8 cellular contexts compared by ENCODE assay signal in the genomic region with DNA sequence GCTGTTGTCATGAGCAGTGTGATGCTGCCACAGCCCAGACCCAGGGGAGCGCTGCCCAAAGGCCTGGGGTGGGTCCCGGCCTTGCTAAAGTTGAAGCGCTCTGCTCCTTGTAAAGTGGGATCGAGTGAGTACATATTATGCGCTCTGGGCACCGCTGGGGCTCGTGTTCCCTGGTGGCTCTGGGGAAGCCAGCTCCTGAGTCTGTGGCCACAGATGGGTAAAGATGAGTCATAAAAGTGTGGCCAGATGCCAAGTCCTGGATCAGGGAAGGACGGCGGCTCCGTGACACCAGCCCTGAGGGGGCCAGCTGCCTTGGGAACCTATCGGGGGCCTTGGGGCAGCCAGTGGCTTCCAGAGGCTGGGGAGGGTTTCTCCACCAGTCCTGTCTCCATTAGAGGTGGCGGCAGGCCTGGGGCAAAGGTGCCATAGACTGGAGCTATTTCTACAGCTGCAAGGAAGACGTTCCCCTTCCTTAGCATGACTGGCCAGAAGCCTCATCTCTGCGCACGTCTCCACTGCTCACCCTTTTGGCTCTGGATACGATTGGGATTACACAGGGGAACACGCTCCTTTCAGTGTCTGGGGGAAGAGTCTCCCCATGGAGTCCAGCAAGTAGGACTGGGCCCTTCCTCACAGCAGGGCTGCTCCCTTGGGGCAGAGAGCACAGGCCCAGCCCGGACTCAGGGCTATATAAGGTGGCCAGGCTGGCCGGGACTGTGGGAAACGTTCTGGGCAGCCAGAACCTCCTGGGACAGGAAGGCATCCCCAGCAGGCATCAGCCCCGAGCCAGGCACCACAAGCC. TPM values are rescaled to one million over a fixed set of nuclear protein-coding genes. Genes with fewer than 3 reads are reported as not detected.
A peak's percentile ranks its signal among the peaks of the same experiment; 100 is the strongest.
DNase-seq lines count a peak whose midpoint lies in the region; ATAC-seq and TF ChIP-seq lines count a peak whose summit lies in the region.

No MANE protein-coding gene starts in this region.

- H3K4me3 ChIP-seq in AG10803 (ENCODE audit: low read length) = no peak overlapping the region
- H3K4me3 ChIP-seq in liver (ENCODE audit: low read depth in 1 of 3, low read length in 3 of 3) = peak overlapping the region; percentile 41 to 67 (median 43)

- intact Hi-C loops in MCF 10A (cut with micrococcal nuclease) = loop anchor here (1.0 kb wide), 1 partner anchor 66 kb away; no protein-coding TSS in a partner anchor
- intact Hi-C loops in activated T-helper 1 cell treated with anti-CD3 and anti-CD28 coated beads, Interleukin-12 subunit alpha, Interleukin-12 subunit beta, Interleukin-2, Interleukin-4 antibody, amounts not matched to agents 30 ng/mL and 10 ng/mL and 1 ng/mL, durations not matched to agents 14 hours and 24 hours and 36 hours (cut with micrococcal nuclease) = no loop called here

- peaks cover 6% of the 10 kb centered on the region for H3K4me1 Mint-ChIP-seq in MCF 10A (ENCODE audit: insufficient read depth, unreplicated experiment)
- no peaks in the 10 kb centered on the region for H3K4me1 Mint-ChIP-seq in activated T-helper 1 cell treated with anti-CD3 and anti-CD28 coated beads, Interleukin-12 subunit alpha, Interleukin-12 subunit beta, Interleukin-2, Interleukin-4 antibody, amounts not matched to agents 30 ng/mL and 10 ng/mL and 1 ng/mL, durations not matched to agents 14 hours and 24 hours and 36 hours (ENCODE audit: low read depth)

- WGBS in liver = 29% methylated on average over 21 of the region's 21 CpGs

- no peaks in the 10 kb centered on the region for H3K36me3 Mint-ChIP-seq in MCF 10A (ENCODE audit: insufficient read depth, unreplicated experiment)
- H3K36me3 Mint-ChIP-seq in activated T-helper 1 cell treated with anti-CD3 and anti-CD28 coated beads, Interleukin-12 subunit alpha, Interleukin-12 subunit beta, Interleukin-2, Interleukin-4 antibody, amounts not matched to agents 30 ng/mL and 10 ng/mL and 1 ng/mL, durations not matched to agents 14 hours and 24 hours and 36 hours (ENCODE audit: low read depth) = no peaks in the 10 kb centered on the region

- peak in 1 of 2 donors; percentile 15 for TF ChIP-seq RAD21 in liver (IDR thresholded peaks at IDR 0.05)

- H3K27me3 ChIP-seq in liver (ENCODE audit: control insufficient read depth in 4 of 4, insufficient read depth in 4 of 4, low read length in 3 of 4) = no peaks in the 10 kb centered on the region

- H3K9me3 Mint-ChIP-seq in MCF 10A (ENCODE audit: unreplicated experiment) = no peaks in the 10 kb centered on the region
- no peaks in the 10 kb centered on the region for H3K9me3 Mint-ChIP-seq in activated T-helper 1 cell treated with anti-CD3 and anti-CD28 coated beads, Interleukin-12 subunit alpha, Interleukin-12 subunit beta, Interleukin-2, Interleukin-4 antibody, amounts not matched to agents 30 ng/mL and 10 ng/mL and 1 ng/mL, durations not matched to agents 14 hours and 24 hours and 36 hours

- CTCF ChIA-PET in MCF 10A (lab: Yijun Ruan, JAX) = interaction anchor here (0.6 to 1.2 kb wide), 2 partner anchors 11 to 78 kb away, joined by 3 to 5 read pairs; no protein-coding TSS in a partner anchor

- H3K27ac ChIP-seq in liver (ENCODE audit: low read depth in 1 of 2, low read length in 2 of 2) = peak overlapping the region; percentile 96 to 99

- DNase-seq in AG10803 (ENCODE audit: low read depth) (peak; percentile 74), M059J (ENCODE audit: low read depth) (peak; percentile 89), MCF 10A (ENCODE audit: unreplicated experiment) (peak; percentile 93), NOMO-1 treated with DMSO at 0.1 percent for 48 hours (lab: John Stamatoyannopoulos, UW; ENCODE audit: unreplicated experiment) (no peak)
- no peak for DNase-seq in activated T-helper 1 cell treated with anti-CD3 and anti-CD28 coated beads, Interleukin-12 subunit alpha, Interleukin-12 subunit beta, Interleukin-2, Interleukin-4 antibody, amounts not matched to agents 30 ng/mL and 10 ng/mL and 1 ng/mL, durations not matched to agents 14 hours and 24 hours and 36 hours (ENCODE audit: low spot score)
- no peak for DNase-seq in activated CD4-positive, alpha-beta T cell treated with anti-CD3 and anti-CD28 coated beads, Interleukin-2, amount 50 U/mL, for 4 hours

- POLR2A ChIA-PET in MCF 10A (lab: Yijun Ruan, JAX) = interaction anchor here (0.7 to 1.0 kb wide), 3 partner anchors 9 to 861 kb away, joined by 3 to 4 read pairs (median 4); no protein-coding TSS in a partner anchor

- H3K9me3 ChIP-seq in liver (ENCODE audit: control insufficient read depth in 4 of 4, low read length in 3 of 4) = no peaks in the 10 kb centered on the region

- ATAC-seq in HG02642 (IDR thresholded peaks at IDR 0.05; ENCODE audit: poor library complexity, unreplicated experiment) = no peak

- peak overlapping the region; percentile 73 to 85 for H3K9ac ChIP-seq in liver (ENCODE audit: low read depth in 1 of 2, low read length in 2 of 2)

- H3K4me1 ChIP-seq in liver (ENCODE audit: control insufficient read depth in 4 of 4, insufficient read depth in 4 of 4, low read length in 3 of 4) = peaks cover 11 to 60% (median 40%) of the 10 kb centered on the region in 4 donors

- BruUV-seq in MCF 10A (replicated peaks; lab: Mats Ljungman, UMichigan) = no TSS peak

- peaks cover 2 to 19% (median 4%) of the 10 kb centered on the region in 4 donors for H3K36me3 ChIP-seq in liver (ENCODE audit: control insufficient read depth in 4 of 4, insufficient read depth in 3 of 4, low read depth in 1 of 4, low read length in 3 of 4)

- no peak overlapping the region for H3K27ac Mint-ChIP-seq in MCF 10A (ENCODE audit: low read depth, unreplicated experiment)
- H3K27ac Mint-ChIP-seq in activated T-helper 1 cell treated with anti-CD3 and anti-CD28 coated beads, Interleukin-12 subunit alpha, Interleukin-12 subunit beta, Interleukin-2, Interleukin-4 antibody, amounts not matched to agents 30 ng/mL and 10 ng/mL and 1 ng/mL, durations not matched to agents 14 hours and 24 hours and 36 hours = no peak overlapping the region

- H3K4me3 Mint-ChIP-seq in MCF 10A (ENCODE audit: unreplicated experiment) = no peak overlapping the region
- no peak overlapping the region for H3K4me3 Mint-ChIP-seq in activated T-helper 1 cell treated with anti-CD3 and anti-CD28 coated beads, Interleukin-12 subunit alpha, Interleukin-12 subunit beta, Interleukin-2, Interleukin-4 antibody, amounts not matched to agents 30 ng/mL and 10 ng/mL and 1 ng/mL, durations not matched to agents 14 hours and 24 hours and 36 hours

- H3K27me3 Mint-ChIP-seq in MCF 10A (ENCODE audit: insufficient read depth, unreplicated experiment) = no peaks in the 10 kb centered on the region
- H3K27me3 Mint-ChIP-seq in activated T-helper 1 cell treated with anti-CD3 and anti-CD28 coated beads, Interleukin-12 subunit alpha, Interleukin-12 subunit beta, Interleukin-2, Interleukin-4 antibody, amounts not matched to agents 30 ng/mL and 10 ng/mL and 1 ng/mL, durations not matched to agents 14 hours and 24 hours and 36 hours (ENCODE audit: insufficient read depth) = no peaks in the 10 kb centered on the region

- no peak for TF ChIP-seq CTCF in AG10803 (conservative IDR thresholded peaks at IDR 0.05; ENCODE audit: low read length)
- no peak for TF ChIP-seq CTCF in MCF 10A (IDR thresholded peaks at IDR 0.05; ENCODE audit: unreplicated experiment)
- TF ChIP-seq CTCF in liver (IDR thresholded peaks at IDR 0.05; ENCODE audit: low read depth, low read length, missing input control) = no peak

TF ChIP-seq in liver, 16 proteins besides CTCF, POLR2A, EP300 and RAD21 (continues in another document):
- no peak for TF ChIP-seq HNF4G (IDR thresholded peaks at IDR 0.05)
- no peak for TF ChIP-seq SP1 (IDR thresholded peaks at IDR 0.05)
- no peak for TF ChIP-seq EGR1 (IDR thresholded peaks at IDR 0.05; ENCODE audit: low read depth in 2 of 2)
- TF ChIP-seq NR2F2 (IDR thresholded peaks at IDR 0.05) = peak; percentile 7
- TF ChIP-seq, protein P1, sequence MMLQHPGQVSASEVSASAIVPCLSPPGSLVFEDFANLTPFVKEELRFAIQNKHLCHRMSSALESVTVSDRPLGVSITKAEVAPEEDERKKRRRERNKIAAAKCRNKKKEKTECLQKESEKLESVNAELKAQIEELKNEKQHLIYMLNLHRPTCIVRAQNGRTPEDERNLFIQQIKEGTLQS (IDR thresholded peaks at IDR 0.05) = peak; percentile 88
- peak; percentile 97 for TF ChIP-seq JUND (IDR thresholded peaks at IDR 0.05)
- TF ChIP-seq RXRA (IDR thresholded peaks at IDR 0.05) = peak in 1 of 2 donors; percentile 42

RNA-seq across cellular contexts. Expression of a gene that starts 1.2 kb away (rescaled TPM):
- total RNA-seq in M059J (2014; rRNA removed; shearing (Covaris generic)) = 0.02 TPM in 1 of 2 replicates, not detected in the other
- 0.58 and 2.9 TPM in 2 replicates for total RNA-seq in MCF 10A (2022)
- total RNA-seq in liver = 1,000 to 10,000 TPM in 1 of 2 donors, 100 to 1,000 TPM in 1; 447 to 2,000 TPM
- 1,000 to 10,000 TPM; 2,821 to 3,354 TPM for polyA plus RNA-seq in liver
- total RNA-seq in activated T-helper 1 cell treated with anti-CD3 and anti-CD28 coated beads, Interleukin-12 subunit alpha, Interleukin-12 subunit beta, Interleukin-2, Interleukin-4 antibody, amounts not matched to agents 30 ng/mL and 10 ng/mL and 1 ng/mL, durations not matched to agents 14 hours and 24 hours and 36 hours = 3.1 and 4.8 TPM in 2 replicates

RNA-seq across cellular contexts. Expression of a gene that starts 3.1 kb away (rescaled TPM):
- 0.27 TPM in 1 of 2 replicates, not detected in the other for total RNA-seq in M059J (2014; rRNA removed; shearing (Covaris generic))
- total RNA-seq in MCF 10A (2022) = 2.3 TPM in 1 of 2 replicates, not detected in the other
- total RNA-seq in liver = 10 to 100 TPM in 1 of 2 donors, under 1 TPM in 1; 0.25 to 12.1 TPM
- 1 to 10 TPM; 1.8 to 6.1 TPM for polyA plus RNA-seq in liver
- 1.7 TPM in 1 of 2 replicates, not detected in the other for total RNA-seq in activated T-helper 1 cell treated with anti-CD3 and anti-CD28 coated beads, Interleukin-12 subunit alpha, Interleukin-12 subunit beta, Interleukin-2, Interleukin-4 antibody, amounts not matched to agents 30 ng/mL and 10 ng/mL and 1 ng/mL, durations not matched to agents 14 hours and 24 hours and 36 hours

RNA-seq across cellular contexts. Expression of a gene that starts 37.1 kb away (rescaled TPM):
- not detected in 2 replicates for total RNA-seq in M059J (2014; rRNA removed; shearing (Covaris generic))
- total RNA-seq in MCF 10A (2022) = not detected in 2 replicates
- total RNA-seq in liver = 1,000 to 10,000 TPM in 1 of 2 donors, 100 to 1,000 TPM in 1; 507 to 1,075 TPM
- polyA plus RNA-seq in liver = 1,000 to 10,000 TPM in 1 of 2 donors, 100 to 1,000 TPM in 1; 743 to 1,326 TPM
- 0.42 TPM in 1 of 2 replicates, not detected in the other for total RNA-seq in activated T-helper 1 cell treated with anti-CD3 and anti-CD28 coated beads, Interleukin-12 subunit alpha, Interleukin-12 subunit beta, Interleukin-2, Interleukin-4 antibody, amounts not matched to agents 30 ng/mL and 10 ng/mL and 1 ng/mL, durations not matched to agents 14 hours and 24 hours and 36 hours

RNA-seq across cellular contexts. Expression of a gene that starts 54.3 kb away (rescaled TPM):
- not detected in 2 replicates for total RNA-seq in M059J (2014; rRNA removed; shearing (Covaris generic))
- total RNA-seq in MCF 10A (2022) = not detected in 2 replicates
- 1,000 to 10,000 TPM; 1,022 to 1,400 TPM for total RNA-seq in liver
- 1,000 to 10,000 TPM; 1,193 to 1,291 TPM for polyA plus RNA-seq in liver
- not detected in 2 replicates for total RNA-seq in activated T-helper 1 cell treated with anti-CD3 and anti-CD28 coated beads, Interleukin-12 subunit alpha, Interleukin-12 subunit beta, Interleukin-2, Interleukin-4 antibody, amounts not matched to agents 30 ng/mL and 10 ng/mL and 1 ng/mL, durations not matched to agents 14 hours and 24 hours and 36 hours

Comparison
In these comparisons a context has a peak if more than half of its experiments do, and no peak if none do; other contexts are left out.
1. DNase-seq: peak in AG10803 (single experiment), M059J (single experiment) and MCF 10A (single experiment); none in activated T-helper 1 cell treated with anti-CD3 and anti-CD28 coated beads, Interleukin-12 subunit alpha, Interleukin-12 subunit beta, Interleukin-2, Interleukin-4 antibody, amounts not matched to agents 30 ng/mL and 10 ng/mL and 1 ng/mL, durations not matched to agents 14 hours and 24 hours and 36 hours (single experiment), NOMO-1 treated with DMSO at 0.1 percent for 48 hours (single experiment) and activated CD4-positive, alpha-beta T cell treated with anti-CD3 and anti-CD28 coated beads, Interleukin-2, amount 50 U/mL, for 4 hours (0 of 2).
2. RNA of a gene that starts 1.2 kb away (total RNA-seq): 447 to 2,000 TPM in liver; 3.1 to 4.8 TPM in activated T-helper 1 cell treated with anti-CD3 and anti-CD28 coated beads, Interleukin-12 subunit alpha, Interleukin-12 subunit beta, Interleukin-2, Interleukin-4 antibody, amounts not matched to agents 30 ng/mL and 10 ng/mL and 1 ng/mL, durations not matched to agents 14 hours and 24 hours and 36 hours, 0.58 to 2.9 TPM in MCF 10A and 0.02 TPM in M059J; every median in the first group is over 10 times any median in the second.
3. RNA of a gene that starts 37.1 kb away (total RNA-seq): 507 to 1,075 TPM in liver; not detected in MCF 10A, 0.42 TPM in activated T-helper 1 cell treated with anti-CD3 and anti-CD28 coated beads, Interleukin-12 subunit alpha, Interleukin-12 subunit beta, Interleukin-2, Interleukin-4 antibody, amounts not matched to agents 30 ng/mL and 10 ng/mL and 1 ng/mL, durations not matched to agents 14 hours and 24 hours and 36 hours and not detected in M059J; every median in the first group is over 100 times any median in the second.